ENCODE assay signal across 8 cellular contexts in the genomic region with DNA sequence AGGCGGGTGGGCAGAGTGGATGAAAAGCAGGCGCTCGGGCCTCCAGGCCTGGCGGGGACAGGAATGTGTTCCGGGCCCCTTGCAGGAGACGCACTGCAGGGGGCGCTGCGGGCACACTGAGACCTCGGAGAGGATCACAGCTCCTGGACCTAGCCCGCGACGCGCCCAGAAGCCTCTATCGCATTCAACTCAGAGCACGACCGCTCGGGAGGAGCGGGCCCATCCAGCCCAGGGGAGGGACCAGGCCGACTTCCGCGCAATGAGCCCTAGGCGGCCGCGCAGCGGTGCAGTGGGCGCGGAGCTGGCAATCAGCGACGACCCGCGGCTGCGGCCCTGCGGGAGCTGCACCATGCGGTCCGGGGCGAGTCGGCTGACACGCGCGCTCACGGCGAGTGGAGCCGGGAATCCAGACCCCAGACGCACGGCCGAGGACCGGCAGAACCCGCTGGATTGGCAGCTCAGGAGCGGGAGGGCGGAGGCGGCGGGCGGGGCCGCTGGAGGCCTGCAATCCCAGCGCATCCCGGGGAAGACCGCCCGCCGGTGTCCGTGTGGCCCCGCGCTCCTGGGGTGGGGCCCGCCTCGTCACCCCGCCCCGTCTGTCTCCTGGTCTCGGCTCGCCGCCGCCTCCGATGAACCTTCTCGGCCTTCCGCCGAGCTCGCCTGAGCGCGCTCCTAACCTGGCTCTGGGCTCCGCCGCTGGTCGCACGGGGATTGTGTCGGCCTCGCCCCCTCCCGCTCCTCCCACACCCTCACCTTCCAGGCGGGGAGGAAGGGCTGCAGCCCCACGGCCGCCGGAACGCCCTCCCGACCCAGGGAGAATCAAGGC. TPM values are rescaled to one million over a fixed set of nuclear protein-coding genes. Genes with fewer than 3 reads are reported as not detected.
DNase-seq lines count a peak whose midpoint lies in the region; ATAC-seq, FAIRE-seq and TF ChIP-seq lines count a peak whose summit lies in the region.

No MANE protein-coding gene starts in this region.

- peak overlapping the region; percentile 88 for H3K4me2 ChIP-seq in SU-DHL-6 (ENCODE audit: low read depth, low read length, poor library complexity, severe bottlenecking)

- peaks cover 38% of the 10 kb centered on the region for H3F3A ChIP-seq in SU-DHL-6 (ENCODE audit: insufficient read depth)

- H3K27ac Mint-ChIP-seq in activated naive CD8-positive, alpha-beta T cell treated with anti-CD3 and anti-CD28 coated beads, Interleukin-2, amount 50 U/mL, for 24 hours: peak overlapping the region; percentile 73
- H3K27ac Mint-ChIP-seq in type B pancreatic cell: peak overlapping the region; percentile 81

- peak overlapping the region; percentile 14 for H2AFZ ChIP-seq in SU-DHL-6 (ENCODE audit: low read depth, low read length, severe bottlenecking)

- no peaks in the 10 kb centered on the region for H3K9me2 ChIP-seq in SU-DHL-6 (replicated peaks; ENCODE audit: insufficient read depth, low read length)

- TF ChIP-seq POLR2A in GM12891 (IDR thresholded peaks at IDR 0.05; ENCODE audit: low read depth, low read length) (peak; percentile 21; the same call in 1 of the 2 replicates), heart left ventricle (IDR thresholded peaks at IDR 0.05) (no peak)

- peaks cover 20% of the 10 kb centered on the region for H3K4me1 Mint-ChIP-seq in activated naive CD8-positive, alpha-beta T cell treated with anti-CD3 and anti-CD28 coated beads, Interleukin-2, amount 50 U/mL, for 24 hours
- H3K4me1 Mint-ChIP-seq in type B pancreatic cell (ENCODE audit: unreplicated experiment): peaks cover 14% of the 10 kb centered on the region

- ATAC-seq in HG02798 (IDR thresholded peaks at IDR 0.05; ENCODE audit: poor library complexity, unreplicated experiment): peak; percentile 90
- ATAC-seq in activated naive CD8-positive, alpha-beta T cell treated with anti-CD3 and anti-CD28 coated beads, Interleukin-2, amount 50 U/mL, for 24 hours: peak; percentile 95
- peak; percentile 79 to 95 (median 95) for ATAC-seq in heart left ventricle

- TF ChIP-seq CTCF in SU-DHL-6 (IDR thresholded peaks at IDR 0.05; ENCODE audit: insufficient read depth, low read length, poor library complexity, severe bottlenecking) (peak; percentile 80), heart left ventricle (IDR thresholded peaks at IDR 0.05) (peak; percentile 90 to 98 (median 96)), type B pancreatic cell (conservative IDR thresholded peaks at IDR 0.05) (peak; percentile 98)

- peak overlapping the region; percentile 58 for H3K4me3 ChIP-seq in SU-DHL-6 (ENCODE audit: insufficient read depth, low read length, poor library complexity, severe bottlenecking)
- H3K4me3 ChIP-seq in heart left ventricle: peak overlapping the region; percentile 37 to 76 (median 62)

- H3K9me3 Mint-ChIP-seq in activated naive CD8-positive, alpha-beta T cell treated with anti-CD3 and anti-CD28 coated beads, Interleukin-2, amount 50 U/mL, for 24 hours: no peaks in the 10 kb centered on the region
- H3K9me3 Mint-ChIP-seq in type B pancreatic cell: no peaks in the 10 kb centered on the region

- peak overlapping the region; percentile 94 for H3K9ac ChIP-seq in SU-DHL-6 (ENCODE audit: low read length)

- intact Hi-C loops in heart left ventricle (cut with DNase I): loop anchor here in 9 of 10 donors (1.0 to 10.0 kb wide), 5 partner anchors 125 to 187 kb away; a partner anchor contains a TSS

- peak overlapping the region; percentile 79 for H3K4me3 Mint-ChIP-seq in activated naive CD8-positive, alpha-beta T cell treated with anti-CD3 and anti-CD28 coated beads, Interleukin-2, amount 50 U/mL, for 24 hours
- peak overlapping the region; percentile 88 for H3K4me3 Mint-ChIP-seq in type B pancreatic cell

- WGBS in heart left ventricle, 4 donors: 0 to 3% (median 0%) methylated on average over 20 to 90 of the region's 90 CpGs

- peaks cover 19% of the 10 kb centered on the region for H3K79me2 ChIP-seq in SU-DHL-6 (ENCODE audit: insufficient read depth, low read length)

- no peaks in the 10 kb centered on the region for H3K27me3 Mint-ChIP-seq in activated naive CD8-positive, alpha-beta T cell treated with anti-CD3 and anti-CD28 coated beads, Interleukin-2, amount 50 U/mL, for 24 hours
- H3K27me3 Mint-ChIP-seq in type B pancreatic cell: peaks cover 57% of the 10 kb centered on the region

- H3K4me1 ChIP-seq in heart left ventricle: peaks cover 0 to 38% (median 26%) of the 10 kb centered on the region in 12 donors

- H4K20me1 ChIP-seq in SU-DHL-6 (ENCODE audit: low read depth, low read length): no peaks in the 10 kb centered on the region

- no peaks in the 10 kb centered on the region for H3K27me3 ChIP-seq in SU-DHL-6 (ENCODE audit: low read length)
- peaks cover 0 to 19% (median 0%) of the 10 kb centered on the region in 9 donors for H3K27me3 ChIP-seq in heart left ventricle

- H3K9me3 ChIP-seq in SU-DHL-6 (ENCODE audit: insufficient read depth, low read length) (no peaks in the 10 kb centered on the region), heart left ventricle (peaks cover 0 to 11% (median 0%) of the 10 kb centered on the region in 12 donors)

- H3K36me3 ChIP-seq in SU-DHL-6 (ENCODE audit: low read length): no peaks in the 10 kb centered on the region
- no peaks in the 10 kb centered on the region for H3K36me3 ChIP-seq in heart left ventricle

- H3K27ac ChIP-seq in SU-DHL-6 (ENCODE audit: low read depth, low read length): peak overlapping the region; percentile 95
- H3K27ac ChIP-seq in heart left ventricle: peak overlapping the region in 11 of 12 donors; percentile 9 to 89 (median 61)

- peak; percentile 96 for FAIRE-seq in GM12891 (lab: Jason Lieb, UNC)

- no peaks in the 10 kb centered on the region for H3K36me3 Mint-ChIP-seq in activated naive CD8-positive, alpha-beta T cell treated with anti-CD3 and anti-CD28 coated beads, Interleukin-2, amount 50 U/mL, for 24 hours (ENCODE audit: low read depth)
- no peaks in the 10 kb centered on the region for H3K36me3 Mint-ChIP-seq in type B pancreatic cell

- DNase-seq in GM12891 (ENCODE audit: insufficient read length, low spot score) (peak; percentile 89), NCI-H1417 (lab: John Stamatoyannopoulos, UW) (peak; percentile 85 to 93 (median 88)), heart left ventricle (peak; percentile 92 to 97 (median 95)), pons (ENCODE audit: low spot score) (peak; percentile 93), type B pancreatic cell (ENCODE audit: extremely low spot score, unreplicated experiment) (peak; percentile 95)
- DNase-seq in activated naive CD8-positive, alpha-beta T cell treated with anti-CD3 and anti-CD28 coated beads, Interleukin-2, amount 50 U/mL, for 24 hours: peak; percentile 98

TF ChIP-seq in GM12891, 5 proteins besides CTCF, POLR2A, EP300 and RAD21:
- no peak for TF ChIP-seq PAX5 (IDR thresholded peaks at IDR 0.05; ENCODE audit: insufficient read depth, low read length, severe bottlenecking)
- no peak for TF ChIP-seq POLR2AphosphoS5 (IDR thresholded peaks at IDR 0.05; ENCODE audit: low read depth, low read length)
- 0 out of 2 replicates have a peak, but pooled peaks have one; percentile 7 for TF ChIP-seq TAF1 (IDR thresholded peaks at IDR 0.05; ENCODE audit: low read depth, low read length)
- no peak for TF ChIP-seq SPI1 (IDR thresholded peaks at IDR 0.05; ENCODE audit: low read depth, low read length)
- no peak for TF ChIP-seq POU2F2 (IDR thresholded peaks at IDR 0.05; ENCODE audit: low read depth, low read length)

RNA-seq across cellular contexts. Expression of a gene that starts 33.5 kb away (rescaled TPM):
- polyA plus RNA-seq in GM12891 (2012; ENCODE audit: low read depth, missing spikeins): 0.19 TPM
- total RNA-seq in heart left ventricle (1 to 10 TPM in 8 of 9 donors, under 1 TPM in 1; 0.93 to 3.4 (median 1.6) TPM), type B pancreatic cell (ENCODE audit: low replicate concordance) (2.4 and 9.2 TPM in 2 replicates)
- 1 to 10 TPM in 1 of 2 donors, under 1 TPM in 1; 0.69 to 1.7 TPM for polyA plus RNA-seq in heart left ventricle

Comparison
In these comparisons a context has a peak if more than half of its experiments do, and no peak if none do; other contexts are left out.
1. Peak in every context shown above with its lines: DNase-seq, ATAC-seq, H3K4me3 ChIP-seq and H3K27ac ChIP-seq.